In genomic region chr1:23878668-23879067, GRCh38 we compare ENCODE assay signal across 30 cellular contexts. TPM values are rescaled to one million over a fixed set of nuclear protein-coding genes. Genes with fewer than 3 reads are reported as not detected.
"Had no signal": no experiment of that assay in that cellular context is flagged by ENCODE, and none has a peak within 500 bp of the region (broad histone marks: within the 10 kb centered on the region; RNA-seq: fewer than 3 reads in every experiment).

No MANE protein-coding gene starts in this region.

- H3K4me1 ChIP-seq: left ventricle myocardium inferior, right atrium auricular region, spleen, tibial nerve, upper lobe of right lung had no signal

- H2AFZ ChIP-seq: hepatocyte had no signal

- H3K4me2 ChIP-seq: hepatocyte had no signal

- H3K79me2 ChIP-seq: hepatocyte had no signal

- H3K27me3 ChIP-seq: hepatocyte, ovary, right atrium auricular region, spleen, tibial nerve, upper lobe of right lung had no signal

- FAIRE-seq: small intestine, urothelium cell line had no signal

- H3K27ac Mint-ChIP-seq: memory B cell; naive thymus-derived CD4-positive, alpha-beta T cell; natural killer cell treated with Interleukin-12 subunit alpha and Interleukin-12 subunit beta and Interleukin-15 and Interleukin-18, amount 100 ng/mL, for 72 hours; progenitor cell of endocrine pancreas; stimulated activated effector memory CD8-positive, alpha-beta T cell treated with anti-CD3 and anti-CD28 coated beads, Interleukin-12 subunit alpha, Interleukin-12 subunit beta, amount 100 ng/mL, for 72 hours; stimulated activated naive CD8-positive, alpha-beta T cell treated with anti-CD3 and anti-CD28 coated beads, Interleukin-15, amount 100 ng/mL, for 72 hours had no signal

- DNase-seq: islet precursor cell; left ventricle myocardium inferior; midbrain; mucosa of descending colon; naive thymus-derived CD4-positive, alpha-beta T cell; ovary; small intestine; spleen; stimulated activated CD4-positive, alpha-beta T cell treated with anti-CD3 and anti-CD28 coated beads, Interleukin-4, amount 100 ng/mL, for 24 hours; stimulated activated naive CD4-positive, alpha-beta T cell treated with Interleukin-2 at 50 U/mL for 16 hours; stimulated activated naive CD8-positive, alpha-beta T cell treated with anti-CD3 and anti-CD28 coated beads, Interleukin-15, amount 100 ng/mL, for 72 hours; substantia nigra; upper lobe of right lung had no signal

- ATAC-seq: mucosa of descending colon; naive thymus-derived CD4-positive, alpha-beta T cell; natural killer cell treated with Interleukin-12 subunit alpha and Interleukin-12 subunit beta and Interleukin-15 and Interleukin-18, amount 100 ng/mL, for 72 hours; sciatic nerve; stimulated activated effector memory CD8-positive, alpha-beta T cell treated with anti-CD3 and anti-CD28 coated beads, Interleukin-12 subunit alpha, Interleukin-12 subunit beta, amount 100 ng/mL, for 72 hours; stimulated activated naive CD8-positive, alpha-beta T cell treated with anti-CD3 and anti-CD28 coated beads, Interleukin-15, amount 100 ng/mL, for 72 hours; upper lobe of right lung had no signal

- H3K4me1 Mint-ChIP-seq: naive thymus-derived CD4-positive, alpha-beta T cell; stimulated activated effector memory CD8-positive, alpha-beta T cell treated with anti-CD3 and anti-CD28 coated beads, Interleukin-12 subunit alpha, Interleukin-12 subunit beta, amount 100 ng/mL, for 72 hours; stimulated activated naive CD8-positive, alpha-beta T cell treated with anti-CD3 and anti-CD28 coated beads, Interleukin-15, amount 100 ng/mL, for 72 hours had no signal

- H3K36me3 ChIP-seq: left ventricle myocardium inferior, ovary, right atrium auricular region, tibial nerve, upper lobe of right lung had no signal

- H3K27ac ChIP-seq: hepatocyte, left ventricle myocardium inferior, ovary, right atrium auricular region, spleen, tibial nerve, upper lobe of right lung had no signal

- H3K4me3 ChIP-seq: hepatocyte, left ventricle myocardium inferior, lung, mucosa of descending colon, ovary, right atrium auricular region, spleen, tibial nerve, upper lobe of right lung had no signal

- H3K27me3 Mint-ChIP-seq: memory B cell; natural killer cell treated with Interleukin-12 subunit alpha and Interleukin-12 subunit beta and Interleukin-15 and Interleukin-18, amount 100 ng/mL, for 72 hours; progenitor cell of endocrine pancreas; stimulated activated naive CD8-positive, alpha-beta T cell treated with anti-CD3 and anti-CD28 coated beads, Interleukin-15, amount 100 ng/mL, for 72 hours had no signal

- H3K4me3 Mint-ChIP-seq: memory B cell; naive thymus-derived CD4-positive, alpha-beta T cell; natural killer cell treated with Interleukin-12 subunit alpha and Interleukin-12 subunit beta and Interleukin-15 and Interleukin-18, amount 100 ng/mL, for 72 hours; stimulated activated effector memory CD8-positive, alpha-beta T cell treated with anti-CD3 and anti-CD28 coated beads, Interleukin-12 subunit alpha, Interleukin-12 subunit beta, amount 100 ng/mL, for 72 hours; stimulated activated naive CD8-positive, alpha-beta T cell treated with anti-CD3 and anti-CD28 coated beads, Interleukin-15, amount 100 ng/mL, for 72 hours had no signal

RNA-seq across cellular contexts. Expression of gene CNR2, which starts 34.5 kb away (rescaled TPM):
- total RNA-seq: hepatocyte, kidney epithelial cell, left ventricle myocardium inferior, lower leg skin, mesenteric fat pad, myocyte, progenitor cell of endocrine pancreas, pulmonary artery endothelial cell, renal cortical epithelial cell, tibial nerve had no signal
- polyA plus RNA-seq: hepatocyte, neural cell had no signal
